ENCODE assay signal across 1 cellular context in genomic region chr7:148607151-148607661, GRCh38.
TF ChIP-seq lines count a peak whose summit lies in the region.

No MANE protein-coding gene starts in this region.

TF ChIP-seq in SK-N-SH treated with all-trans-retinoic acid at 6 μM for 48 hours, 23 proteins besides CTCF, POLR2A, EP300 and RAD21 (continued from another document):
- TF ChIP-seq, protein P1, sequence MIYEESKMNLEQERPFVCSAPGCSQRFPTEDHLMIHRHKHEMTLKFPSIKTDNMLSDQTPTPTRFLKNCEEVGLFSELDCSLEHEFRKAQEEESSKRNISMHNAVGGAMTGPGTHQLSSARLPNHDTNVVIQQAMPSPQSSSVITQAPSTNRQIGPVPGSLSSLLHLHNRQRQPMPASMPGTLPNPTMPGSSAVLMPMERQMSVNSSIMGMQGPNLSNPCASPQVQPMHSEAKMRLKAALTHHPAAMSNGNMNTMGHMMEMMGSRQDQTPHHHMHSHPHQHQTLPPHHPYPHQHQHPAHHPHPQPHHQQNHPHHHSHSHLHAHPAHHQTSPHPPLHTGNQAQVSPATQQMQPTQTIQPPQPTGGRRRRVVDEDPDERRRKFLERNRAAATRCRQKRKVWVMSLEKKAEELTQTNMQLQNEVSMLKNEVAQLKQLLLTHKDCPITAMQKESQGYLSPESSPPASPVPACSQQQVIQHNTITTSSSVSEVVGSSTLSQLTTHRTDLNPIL (CRISPR knock-in tag; IDR thresholded peaks at IDR 0.05; ENCODE audit: low read depth), result no peak
- peak; percentile 95 for TF ChIP-seq ISL1 (CRISPR knock-in tag; IDR thresholded peaks at IDR 0.05)
- peak; percentile 83 for TF ChIP-seq TSHZ2 (CRISPR knock-in tag; IDR thresholded peaks at IDR 0.05)
- no peak for TF ChIP-seq ZC3H10 (CRISPR knock-in tag; IDR thresholded peaks at IDR 0.05)
- TF ChIP-seq, protein P2, sequence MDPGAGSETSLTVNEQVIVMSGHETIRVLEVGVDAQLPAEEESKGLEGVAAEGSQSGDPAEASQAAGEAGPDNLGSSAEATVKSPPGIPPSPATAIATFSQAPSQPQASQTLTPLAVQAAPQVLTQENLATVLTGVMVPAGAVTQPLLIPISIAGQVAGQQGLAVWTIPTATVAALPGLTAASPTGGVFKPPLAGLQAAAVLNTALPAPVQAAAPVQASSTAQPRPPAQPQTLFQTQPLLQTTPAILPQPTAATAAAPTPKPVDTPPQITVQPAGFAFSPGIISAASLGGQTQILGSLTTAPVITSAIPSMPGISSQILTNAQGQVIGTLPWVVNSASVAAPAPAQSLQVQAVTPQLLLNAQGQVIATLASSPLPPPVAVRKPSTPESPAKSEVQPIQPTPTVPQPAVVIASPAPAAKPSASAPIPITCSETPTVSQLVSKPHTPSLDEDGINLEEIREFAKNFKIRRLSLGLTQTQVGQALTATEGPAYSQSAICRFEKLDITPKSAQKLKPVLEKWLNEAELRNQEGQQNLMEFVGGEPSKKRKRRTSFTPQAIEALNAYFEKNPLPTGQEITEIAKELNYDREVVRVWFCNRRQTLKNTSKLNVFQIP (CRISPR knock-in tag; IDR thresholded peaks at IDR 0.05; ENCODE audit: borderline replicate concordance, low read depth), result 0 out of 2 replicates have a peak, but pooled peaks have one; percentile 38
